Comparison of ENCODE assay signal across 17 cellular contexts in the genomic region with DNA sequence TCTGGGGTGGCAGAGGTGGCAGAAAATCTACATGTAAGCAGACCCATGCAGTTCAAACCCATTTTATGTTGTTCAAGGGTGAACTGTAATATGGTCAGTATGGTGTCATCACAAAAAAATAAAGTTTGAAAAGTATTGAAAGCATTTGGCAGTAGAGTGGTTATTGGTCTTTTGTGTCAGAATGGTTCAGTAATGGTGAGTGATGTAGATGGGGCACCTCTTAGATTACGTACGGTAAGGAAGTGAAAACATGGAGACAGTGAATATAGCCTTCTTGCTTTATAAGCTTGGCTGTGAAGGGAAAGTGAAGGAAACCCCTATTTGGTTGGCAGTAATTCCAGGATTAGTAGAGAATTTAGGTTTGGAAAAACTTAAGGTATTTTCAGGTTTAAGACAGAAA. TPM values are rescaled to one million over a fixed set of nuclear protein-coding genes. Genes with fewer than 3 reads are reported as not detected.
DNase-seq lines count a peak whose midpoint lies in the region; ATAC-seq and TF ChIP-seq lines count a peak whose summit lies in the region.
"Had no signal": no experiment of that assay in that cellular context is flagged by ENCODE, and none has a peak within 500 bp of the region (broad histone marks: within the 10 kb centered on the region; RNA-seq: fewer than 3 reads in every experiment).

No MANE protein-coding gene starts in this region.

- H3K27ac Mint-ChIP-seq in activated naive CD4-positive, alpha-beta T cell treated with anti-CD3 and anti-CD28 coated beads, Interleukin-2, amount 50 U/mL, for 24 hours: peak overlapping the region; percentile 43
- H3K27ac Mint-ChIP-seq in CD4-positive, alpha-beta T cell: peak overlapping the region; percentile 25
- H3K27ac Mint-ChIP-seq in IgD-negative memory B cell (peak overlapping the region in 2 of 3 donors; percentile 9 to 14), nephron progenitor cell (peak overlapping the region; percentile 0)

- H3K27ac ChIP-seq in CD4-positive, alpha-beta T cell (ENCODE audit: low read depth, low read length): no peak overlapping the region
- H3K27ac ChIP-seq: KMS-11 had no signal

- intact Hi-C loops in CD4-positive, alpha-beta T cell (cut with DNase I, micrococcal nuclease): no loop called here

- CTCF ChIA-PET in CD4-positive, alpha-beta T cell (lab: Charles Lee): no interaction called here

- DNase-seq in activated naive CD4-positive, alpha-beta T cell (lab: John Stamatoyannopoulos, UW): no peak
- DNase-seq in CD4-positive, alpha-beta T cell: no peak
- no peak for DNase-seq in nephron progenitor cell
- DNase-seq in NCI-H526 (lab: John Stamatoyannopoulos, UW): no peak
- DNase-seq in occipital lobe (lab: John Stamatoyannopoulos, UW): no peak
- DNase-seq: DND-41, NCI-H1105, NCI-H2081, NCI-H2171 treated with DMSO at 0.1 percent for 48 hours, NCI-H526 treated with DMSO at 0.1 percent for 48 hours had no signal

- H3K36me3 Mint-ChIP-seq in activated naive CD4-positive, alpha-beta T cell treated with anti-CD3 and anti-CD28 coated beads, Interleukin-2, amount 50 U/mL, for 24 hours: peaks cover 18% of the 10 kb centered on the region
- peaks cover 94% of the 10 kb centered on the region for H3K36me3 Mint-ChIP-seq in CD4-positive, alpha-beta T cell (ENCODE audit: low read depth)
- H3K36me3 Mint-ChIP-seq in IgD-negative memory B cell (peaks cover 3% of the 10 kb centered on the region), nephron progenitor cell (ENCODE audit: low read depth) (peaks cover 58% of the 10 kb centered on the region)

- no peaks in the 10 kb centered on the region for H3K27me3 ChIP-seq in CD4-positive, alpha-beta T cell (ENCODE audit: control insufficient read depth, insufficient read depth, low read length)

- no peak overlapping the region for H3K4me3 Mint-ChIP-seq in activated naive CD4-positive, alpha-beta T cell treated with anti-CD3 and anti-CD28 coated beads, Interleukin-2, amount 50 U/mL, for 24 hours
- H3K4me3 Mint-ChIP-seq in CD4-positive, alpha-beta T cell: no peak overlapping the region
- H3K4me3 Mint-ChIP-seq in IgD-negative memory B cell: no peak overlapping the region
- H3K4me3 Mint-ChIP-seq in nephron progenitor cell: no peak overlapping the region
- H3K4me3 Mint-ChIP-seq: CD14-positive monocyte had no signal

- no peaks in the 10 kb centered on the region for H3K9me3 Mint-ChIP-seq in activated naive CD4-positive, alpha-beta T cell treated with anti-CD3 and anti-CD28 coated beads, Interleukin-2, amount 50 U/mL, for 24 hours
- no peaks in the 10 kb centered on the region for H3K9me3 Mint-ChIP-seq in CD4-positive, alpha-beta T cell
- H3K9me3 Mint-ChIP-seq in IgD-negative memory B cell (no peaks in the 10 kb centered on the region), nephron progenitor cell (no peaks in the 10 kb centered on the region)
- H3K9me3 Mint-ChIP-seq: CD14-positive monocyte had no signal

- TF ChIP-seq CTCF in CD4-positive, alpha-beta T cell (IDR thresholded peaks at IDR 0.05): no peak
- TF ChIP-seq CTCF in nephron progenitor cell (IDR thresholded peaks at IDR 0.05): no peak

- H3K4me1 Mint-ChIP-seq in activated naive CD4-positive, alpha-beta T cell treated with anti-CD3 and anti-CD28 coated beads, Interleukin-2, amount 50 U/mL, for 24 hours: peaks cover 3% of the 10 kb centered on the region
- no peaks in the 10 kb centered on the region for H3K4me1 Mint-ChIP-seq in CD4-positive, alpha-beta T cell (ENCODE audit: low read depth)
- H3K4me1 Mint-ChIP-seq in IgD-negative memory B cell: no peaks in the 10 kb centered on the region
- H3K4me1 Mint-ChIP-seq in nephron progenitor cell: no peaks in the 10 kb centered on the region
- H3K4me1 Mint-ChIP-seq: CD14-positive monocyte had no signal

- no peak for ATAC-seq in CD4-positive, alpha-beta T cell (ENCODE audit: poor library complexity)
- ATAC-seq in GM18517 (IDR thresholded peaks at IDR 0.05; ENCODE audit: unreplicated experiment): no peak
- ATAC-seq: GM12878, Right ventricle myocardium inferior had no signal

- no peaks in the 10 kb centered on the region for H3K9me3 ChIP-seq in CD4-positive, alpha-beta T cell (ENCODE audit: control insufficient read depth, low read length)

- H3K27me3 Mint-ChIP-seq in activated naive CD4-positive, alpha-beta T cell treated with anti-CD3 and anti-CD28 coated beads, Interleukin-2, amount 50 U/mL, for 24 hours: no peaks in the 10 kb centered on the region
- no peaks in the 10 kb centered on the region for H3K27me3 Mint-ChIP-seq in CD4-positive, alpha-beta T cell
- H3K27me3 Mint-ChIP-seq in IgD-negative memory B cell (no peaks in the 10 kb centered on the region), nephron progenitor cell (ENCODE audit: low read depth, poor library complexity) (no peaks in the 10 kb centered on the region)

- POLR2A ChIA-PET in CD4-positive, alpha-beta T cell (lab: Charles Lee): no interaction called here

RNA-seq across cellular contexts. Expression of a gene that starts 17.2 kb away (rescaled TPM):
- under 1 TPM in 1 of 2 experiments, not detected in 1; 0.85 TPM for total RNA-seq in CD4-positive, alpha-beta T cell
- 0.79 TPM for polyA plus RNA-seq in IgD-negative memory B cell
- 4.4 TPM for total RNA-seq in occipital lobe
